8 cellular contexts compared by ENCODE assay signal in genomic region chr13:33799950-33800592, GRCh38. TPM values are rescaled to one million over a fixed set of nuclear protein-coding genes. Genes with fewer than 3 reads are reported as not detected.
DNase-seq lines count a peak whose midpoint lies in the region; ATAC-seq, FAIRE-seq and TF ChIP-seq lines count a peak whose summit lies in the region.

No MANE protein-coding gene starts in this region.

- H3K9me3 ChIP-seq in astrocyte (ENCODE audit: insufficient read depth, low read depth, low read length) (no peaks in the 10 kb centered on the region), liver (ENCODE audit: control insufficient read depth in 4 of 4, low read length in 3 of 4) (no peaks in the 10 kb centered on the region)
- H3K9me3 ChIP-seq in CD4-positive, alpha-beta memory T cell (ENCODE audit: control insufficient read depth in 1 of 2, low read length in 2 of 2): no peaks in the 10 kb centered on the region

- DNase-seq in CD14-positive monocyte (ENCODE audit: low spot score): no peak
- peak; percentile 35 for DNase-seq in astrocyte (ENCODE audit: low read depth)
- no peak for DNase-seq in posterior vena cava (ENCODE audit: low spot score)
- no peak for DNase-seq in immature natural killer cell
- no peak for DNase-seq in CD4-positive, alpha-beta memory T cell

- peak; percentile 48 for ATAC-seq in HG02759 (IDR thresholded peaks at IDR 0.05; ENCODE audit: unreplicated experiment)
- no peak for ATAC-seq in HG02642 (IDR thresholded peaks at IDR 0.05; ENCODE audit: poor library complexity, unreplicated experiment)

- no peak overlapping the region for H3K9ac ChIP-seq in astrocyte (ENCODE audit: low read length)
- no peak overlapping the region for H3K9ac ChIP-seq in liver (ENCODE audit: low read depth in 1 of 2, low read length in 2 of 2)

- H3K4me3 Mint-ChIP-seq in CD14-positive monocyte (no peak overlapping the region), astrocyte (ENCODE audit: unreplicated experiment) (no peak overlapping the region), immature natural killer cell (no peak overlapping the region)
- H3K4me3 Mint-ChIP-seq in CD4-positive, alpha-beta memory T cell: no peak overlapping the region

- peak; percentile 74 to 75 for TF ChIP-seq RAD21 in liver (IDR thresholded peaks at IDR 0.05)

- no peaks in the 10 kb centered on the region for H3K79me2 ChIP-seq in astrocyte (ENCODE audit: insufficient read depth, low read length)

- H3K36me3 Mint-ChIP-seq in CD14-positive monocyte: no peaks in the 10 kb centered on the region
- no peaks in the 10 kb centered on the region for H3K36me3 Mint-ChIP-seq in astrocyte (ENCODE audit: low read depth, unreplicated experiment)
- no peaks in the 10 kb centered on the region for H3K36me3 Mint-ChIP-seq in immature natural killer cell
- H3K36me3 Mint-ChIP-seq in CD4-positive, alpha-beta memory T cell: no peaks in the 10 kb centered on the region

- H3K4me3 ChIP-seq in astrocyte (ENCODE audit: insufficient read depth, low read depth, low read length) (no peak overlapping the region), liver (ENCODE audit: low read depth in 1 of 3, low read length in 3 of 3) (peak overlapping the region in 2 of 3 donors; percentile 6 to 30)
- no peak overlapping the region for H3K4me3 ChIP-seq in CD4-positive, alpha-beta memory T cell (ENCODE audit: low read length in 2 of 2)

- H3K4me1 Mint-ChIP-seq in CD14-positive monocyte: peaks cover 36% of the 10 kb centered on the region
- no peaks in the 10 kb centered on the region for H3K4me1 Mint-ChIP-seq in astrocyte (ENCODE audit: low read depth, unreplicated experiment)
- no peaks in the 10 kb centered on the region for H3K4me1 Mint-ChIP-seq in immature natural killer cell
- H3K4me1 Mint-ChIP-seq in CD4-positive, alpha-beta memory T cell: no peaks in the 10 kb centered on the region

- peak; percentile 23 for FAIRE-seq in astrocyte (lab: Jason Lieb, UNC)

- TF ChIP-seq CTCF in CD14-positive monocyte (IDR thresholded peaks at IDR 0.05) (peak; percentile 47), astrocyte (IDR thresholded peaks at IDR 0.05; ENCODE audit: insufficient read depth, low read depth, low read length) (peak; percentile 46), liver (IDR thresholded peaks at IDR 0.05; ENCODE audit: low read depth, low read length, missing input control) (peak; percentile 33)

- H3K9me3 Mint-ChIP-seq in CD14-positive monocyte (no peaks in the 10 kb centered on the region), astrocyte (ENCODE audit: unreplicated experiment) (no peaks in the 10 kb centered on the region), immature natural killer cell (no peaks in the 10 kb centered on the region)
- no peaks in the 10 kb centered on the region for H3K9me3 Mint-ChIP-seq in CD4-positive, alpha-beta memory T cell

- no peak overlapping the region for H3K27ac ChIP-seq in astrocyte (ENCODE audit: low read depth, low read length)
- H3K27ac ChIP-seq in liver (ENCODE audit: low read depth in 1 of 2, low read length in 2 of 2): no peak overlapping the region
- H3K27ac ChIP-seq in CD4-positive, alpha-beta memory T cell (ENCODE audit: low read depth, low read length): no peak overlapping the region

- no peaks in the 10 kb centered on the region for H3K27me3 ChIP-seq in astrocyte (ENCODE audit: insufficient read depth, low read length)
- H3K27me3 ChIP-seq in liver (ENCODE audit: control insufficient read depth in 4 of 4, insufficient read depth in 4 of 4, low read length in 3 of 4): no peaks in the 10 kb centered on the region
- no peaks in the 10 kb centered on the region for H3K27me3 ChIP-seq in CD4-positive, alpha-beta memory T cell (ENCODE audit: insufficient read depth, low read length)

- 40% methylated on average over 6 of the region's 6 CpGs for WGBS in liver

- H3K4me2 ChIP-seq in astrocyte (ENCODE audit: low read length): no peak overlapping the region

- H3K36me3 ChIP-seq in astrocyte (ENCODE audit: insufficient read depth, low read length) (no peaks in the 10 kb centered on the region), liver (ENCODE audit: control insufficient read depth in 4 of 4, insufficient read depth in 3 of 4, low read depth in 1 of 4, low read length in 3 of 4) (no peaks in the 10 kb centered on the region)
- no peaks in the 10 kb centered on the region for H3K36me3 ChIP-seq in CD4-positive, alpha-beta memory T cell (ENCODE audit: insufficient read depth, low read length)

- H3K27ac Mint-ChIP-seq in CD14-positive monocyte: no peak overlapping the region
- H3K27ac Mint-ChIP-seq in astrocyte (ENCODE audit: unreplicated experiment): no peak overlapping the region
- H3K27ac Mint-ChIP-seq in immature natural killer cell: no peak overlapping the region
- H3K27ac Mint-ChIP-seq in CD4-positive, alpha-beta memory T cell: no peak overlapping the region

- H4K20me1 ChIP-seq in astrocyte (ENCODE audit: insufficient read depth, low read length): no peaks in the 10 kb centered on the region

- POLR2A ChIA-PET in CD4-positive, alpha-beta memory T cell (lab: Charles Lee; ENCODE audit: partially characterized antibody): no interaction called here

- CTCF ChIA-PET in CD4-positive, alpha-beta memory T cell (lab: Charles Lee; ENCODE audit: partially characterized antibody): interaction anchor here (1.2 to 1.4 kb wide), 2 partner anchors 13 to 24 kb away, joined by 3 read pairs; no protein-coding TSS in a partner anchor

- H3K27me3 Mint-ChIP-seq in CD14-positive monocyte (ENCODE audit: low read depth in 3 of 3) (peaks cover 0 to 4% (median 0%) of the 10 kb centered on the region in 3 donors), astrocyte (ENCODE audit: low read depth, unreplicated experiment) (no peaks in the 10 kb centered on the region), immature natural killer cell (ENCODE audit: low read depth in 3 of 3) (peaks cover 2 to 5% (median 2%) of the 10 kb centered on the region in 3 donors)
- peaks cover 2 to 21% of the 10 kb centered on the region in 2 donors for H3K27me3 Mint-ChIP-seq in CD4-positive, alpha-beta memory T cell

- intact Hi-C loops in CD14-positive monocyte (cut with micrococcal nuclease): no loop called here
- intact Hi-C loops in posterior vena cava (cut with DNase I): no loop called here
- intact Hi-C loops in CD4-positive, alpha-beta memory T cell (cut with micrococcal nuclease): no loop called here

- no peaks in the 10 kb centered on the region for H3K4me1 ChIP-seq in astrocyte (ENCODE audit: insufficient read depth, low read length)
- peaks cover 0 to 4% (median 0%) of the 10 kb centered on the region in 4 donors for H3K4me1 ChIP-seq in liver (ENCODE audit: control insufficient read depth in 4 of 4, insufficient read depth in 4 of 4, low read length in 3 of 4)
- no peaks in the 10 kb centered on the region for H3K4me1 ChIP-seq in CD4-positive, alpha-beta memory T cell (ENCODE audit: insufficient read depth, low read length)

- no peak overlapping the region for H2AFZ ChIP-seq in astrocyte (ENCODE audit: low read depth, low read length)

TF ChIP-seq in liver, 16 proteins besides CTCF, POLR2A, EP300 and RAD21 (continues in another document):
- TF ChIP-seq TAF1 (conservative IDR thresholded peaks at IDR 0.05) (no peak), JUND (IDR thresholded peaks at IDR 0.05) (no peak), ATF3 (IDR thresholded peaks at IDR 0.05) (no peak), REST (IDR thresholded peaks at IDR 0.05) (no peak), EGR1 (IDR thresholded peaks at IDR 0.05; ENCODE audit: low read depth in 2 of 2) (no peak), HNF4G (IDR thresholded peaks at IDR 0.05) (no peak), HNF4A (conservative IDR thresholded peaks at IDR 0.05) (no peak)

RNA-seq across cellular contexts. Expression of gene RFC3, which starts 17.9 kb away (rescaled TPM):
- polyA plus RNA-seq in CD14-positive monocyte: 1 to 10 TPM; 4.1 to 5.3 TPM
- total RNA-seq in astrocyte: 5.4 and 8.2 TPM in 2 replicates
- 10 to 100 TPM in 1 of 2 donors, 1 to 10 TPM in 1; 3.2 to 19.1 TPM for total RNA-seq in liver
- 1 to 10 TPM; 1.9 to 2.9 TPM for polyA plus RNA-seq in liver
- total RNA-seq in posterior vena cava: 1 to 10 TPM; 5.2 to 5.3 TPM
- polyA plus RNA-seq in immature natural killer cell: 1 to 10 TPM; 3.0 to 7.7 (median 6.3) TPM
- total RNA-seq in CD4-positive, alpha-beta memory T cell: 1 to 10 TPM; 4.9 to 5.1 TPM
- 1 to 10 TPM; 4.1 to 5.0 TPM for polyA plus RNA-seq in CD4-positive, alpha-beta memory T cell

Comparison
In these comparisons a context has a peak if more than half of its experiments do, and no peak if none do; other contexts are left out.
1. H3K4me3 ChIP-seq: peak in liver (2 of 3); none in astrocyte (single experiment) and CD4-positive, alpha-beta memory T cell (0 of 2).
2. Peak in every context shown above with its lines, with median percentiles within 50 percentile points of each other: CTCF ChIP-seq.